ENCODE assay signal across 8 cellular contexts in the genomic region with DNA sequence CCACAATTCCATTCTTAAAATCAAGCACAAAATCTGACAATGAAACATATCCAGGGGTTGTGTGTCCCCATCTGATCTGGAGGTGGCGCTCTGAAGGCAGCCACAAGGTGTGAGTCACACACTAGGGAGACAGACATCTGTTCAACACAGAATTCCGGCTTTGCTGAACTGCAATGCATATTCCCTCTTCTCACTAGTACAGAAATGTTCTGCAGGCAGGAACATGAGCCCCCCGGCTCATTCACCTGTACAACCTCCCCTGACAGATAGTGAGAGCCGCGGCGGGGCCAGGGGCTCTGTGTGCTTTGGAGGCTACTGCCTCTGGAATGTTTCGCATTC. TPM values are rescaled to one million over a fixed set of nuclear protein-coding genes. Genes with fewer than 3 reads are reported as not detected.
A peak's percentile ranks its signal among the peaks of the same experiment; 100 is the strongest.
DNase-seq lines count a peak whose midpoint lies in the region; ATAC-seq and TF ChIP-seq lines count a peak whose summit lies in the region.

No MANE protein-coding gene starts in this region.

- no peaks in the 10 kb centered on the region for H3K27me3 Mint-ChIP-seq in CD8-positive, alpha-beta memory T cell

- H3K36me3 Mint-ChIP-seq in CD8-positive, alpha-beta memory T cell, result peaks cover 0 to 78% (median 16%) of the 10 kb centered on the region in 3 donors

- H3K4me1 Mint-ChIP-seq in CD8-positive, alpha-beta memory T cell, result peaks cover 0 to 2% (median 0%) of the 10 kb centered on the region in 3 donors

- peaks cover 58% of the 10 kb centered on the region for H3K36me3 ChIP-seq in CD8-positive, alpha-beta memory T cell (ENCODE audit: insufficient read depth, low read length)

- H3K9me3 ChIP-seq in CD8-positive, alpha-beta memory T cell (ENCODE audit: low read length), result no peaks in the 10 kb centered on the region

- H3K27me3 ChIP-seq in CD8-positive, alpha-beta memory T cell (ENCODE audit: insufficient read depth, low read length, poor library complexity, severe bottlenecking), result no peaks in the 10 kb centered on the region

- peak; percentile 67 for TF ChIP-seq CTCF in astrocyte of the cerebellum (IDR thresholded peaks at IDR 0.05; ENCODE audit: low read depth, low read length, missing control alignments)

- DNase-seq in CD8-positive, alpha-beta memory T cell, result no peak
- peak; percentile 46 for DNase-seq in HuH-7 (ENCODE audit: low spot score)
- peak; percentile 33 for DNase-seq in astrocyte of the cerebellum (ENCODE audit: low read depth)
- DNase-seq in lung microvascular endothelial cell (ENCODE audit: low read depth in 2 of 2), result peak; percentile 57 to 81
- no peak for DNase-seq in stimulated activated CD4-positive, alpha-beta T cell treated with anti-CD3 and anti-CD28 coated beads, Interleukin-15, amount 100 ng/mL, for 24 hours
- DNase-seq in NCI-H146 treated with DMSO at 0.1 percent for 48 hours (lab: John Stamatoyannopoulos, UW; ENCODE audit: unreplicated experiment), result no peak

- H3K4me3 Mint-ChIP-seq in CD8-positive, alpha-beta memory T cell, result no peak overlapping the region

- POLR2A ChIA-PET in CD8-positive, alpha-beta memory T cell (lab: Charles Lee), result no interaction called here

- H3K27ac ChIP-seq in CD8-positive, alpha-beta memory T cell (ENCODE audit: low read depth, low read length), result no peak overlapping the region

- in situ Hi-C loops in astrocyte of the cerebellum (cut with HindIII; ENCODE audit: low sequenced_read_pairs), result no loop called here

- H3K27ac Mint-ChIP-seq in CD8-positive, alpha-beta memory T cell, result peak overlapping the region in 5 of 8 donors; percentile 17 to 66 (median 50)

- ATAC-seq in GM21528 (IDR thresholded peaks at IDR 0.05; ENCODE audit: low FRiP score, unreplicated experiment) (no peak), HG03342 (IDR thresholded peaks at IDR 0.05; ENCODE audit: unreplicated experiment) (no peak)

- H3K4me3 ChIP-seq in CD8-positive, alpha-beta memory T cell (ENCODE audit: low read length), result no peak overlapping the region
- no peak overlapping the region for H3K4me3 ChIP-seq in astrocyte of the cerebellum (ENCODE audit: low read depth, low read length)

- H3K9me3 Mint-ChIP-seq in CD8-positive, alpha-beta memory T cell, result no peaks in the 10 kb centered on the region

- no peaks in the 10 kb centered on the region for H3K4me1 ChIP-seq in CD8-positive, alpha-beta memory T cell (ENCODE audit: insufficient read depth, low read length)

- CTCF ChIA-PET in CD8-positive, alpha-beta memory T cell (lab: Charles Lee), result interaction anchor here (0.7 kb wide), 1 partner anchor 120 kb away, joined by 4 read pairs; no protein-coding TSS in a partner anchor

RNA-seq across cellular contexts. Expression of a gene that starts 41.9 kb away (rescaled TPM):
- 100 to 1,000 TPM; 409 TPM for total RNA-seq in CD8-positive, alpha-beta memory T cell
- 377 TPM for polyA plus RNA-seq in CD8-positive, alpha-beta memory T cell
- 264 and 314 TPM in 2 replicates for total RNA-seq in lung microvascular endothelial cell

RNA-seq across cellular contexts. Expression of a gene that starts 53.4 kb away (rescaled TPM):
- 1 to 10 TPM; 3.0 to 3.1 TPM for total RNA-seq in CD8-positive, alpha-beta memory T cell
- polyA plus RNA-seq in CD8-positive, alpha-beta memory T cell, result 1.8 TPM
- total RNA-seq in lung microvascular endothelial cell, result 0.65 and 0.79 TPM in 2 replicates

Comparison
In these comparisons a context has a peak if more than half of its experiments do, and no peak if none do; other contexts are left out.
1. DNase-seq: peak in HuH-7 (single experiment), astrocyte of the cerebellum (single experiment) and lung microvascular endothelial cell (2 of 2); none in CD8-positive, alpha-beta memory T cell (0 of 5), stimulated activated CD4-positive, alpha-beta T cell treated with anti-CD3 and anti-CD28 coated beads, Interleukin-15, amount 100 ng/mL, for 24 hours (single experiment) and NCI-H146 treated with DMSO at 0.1 percent for 48 hours (single experiment).